Comparison of ENCODE assay signal across 12 cellular contexts in genomic region chrX:33339219-33339618, GRCh38.
DNase-seq lines count a peak whose midpoint lies in the region; ATAC-seq lines count a peak whose summit lies in the region.
"Had no signal": no experiment of that assay in that cellular context is flagged by ENCODE, and none has a peak within 500 bp of the region (broad histone marks: within the 10 kb centered on the region; RNA-seq: fewer than 3 reads in every experiment).

No MANE protein-coding gene starts in this region.

- peak; percentile 3 for DNase-seq in MG63
- peak; percentile 16 for DNase-seq in SK-MEL-5 (ENCODE audit: low read depth, low spot score)
- DNase-seq in iris pigment epithelial cell (ENCODE audit: low read depth): peak; percentile 22
- peak; percentile 37 for DNase-seq in superior temporal gyrus (ENCODE audit: extremely low spot score)
- DNase-seq in hippocampal formation (lab: John Stamatoyannopoulos, UW): no peak
- DNase-seq in A172 (ENCODE audit: low spot score): no peak
- DNase-seq: activated CD4-positive, alpha-beta T cell treated with anti-CD3 and anti-CD28 coated beads, Interleukin-2, amount 50 U/mL, for 4 hours; DMS79 treated with DMSO at 0.1 percent for 48 hours; immature natural killer cell; NCI-H446 treated with DMSO at 0.1 percent for 48 hours had no signal

- no peak for ATAC-seq in GM21381 (IDR thresholded peaks at IDR 0.05; ENCODE audit: unreplicated experiment)
- ATAC-seq: HepG2 had no signal

- H3K9me3 ChIP-seq in MG63: peaks cover 3% of the 10 kb centered on the region; the same call in 1 of the 2 replicates

- no peaks in the 10 kb centered on the region for H3K27me3 ChIP-seq in MG63

- in situ Hi-C loops in SK-MEL-5 (cut with HindIII; ENCODE audit: low pct_unique_long_range_greater_than_20kb, low sequenced_read_pairs): no loop called here

- H3K4me3 ChIP-seq in MG63: peak overlapping the region; percentile 29

- no peaks in the 10 kb centered on the region for H3K36me3 ChIP-seq in MG63

Comparison
In these comparisons a context has a peak if more than half of its experiments do, and no peak if none do; other contexts are left out.
1. DNase-seq: peak in MG63 (single experiment), SK-MEL-5 (single experiment), iris pigment epithelial cell (single experiment) and superior temporal gyrus (single experiment); none in hippocampal formation (0 of 2) and A172 (single experiment).